9 cellular contexts compared by ENCODE assay signal in genomic region chr6:122033564-122034181, GRCh38.
A peak's percentile ranks its signal among the peaks of the same experiment; 100 is the strongest.
DNase-seq lines count a peak whose midpoint lies in the region; ATAC-seq and TF ChIP-seq lines count a peak whose summit lies in the region.
"Had no signal": no experiment of that assay in that cellular context is flagged by ENCODE, and none has a peak within 500 bp of the region (broad histone marks: within the 10 kb centered on the region; RNA-seq: fewer than 3 reads in every experiment).

No MANE protein-coding gene starts in this region.

- peaks cover 8% of the 10 kb centered on the region; the same call in 2 of the 3 replicates for H3K4me1 Mint-ChIP-seq in GM23338

- no peak overlapping the region for H3K4me2 ChIP-seq in GM23338

- H3K4me1 ChIP-seq in GM23338 (ENCODE audit: insufficient read depth), result peaks cover 8% of the 10 kb centered on the region; the same call in 1 of the 2 replicates

- no peak overlapping the region for H2AFZ ChIP-seq in GM23338

- H3K9me3 Mint-ChIP-seq in GM23338, result peaks cover 3% of the 10 kb centered on the region; the same call in 1 of the 3 replicates

- H3K36me3 ChIP-seq in GM23338 (ENCODE audit: insufficient read depth), result no peaks in the 10 kb centered on the region

- TF ChIP-seq RAD21 in Ishikawa (IDR thresholded peaks at IDR 0.05; ENCODE audit: low read depth), result peak; percentile 88

- intact Hi-C loops in dorsolateral prefrontal cortex (cut with DNase I), result loop anchor here (5.0 to 10.0 kb wide), 2 partner anchors 599 to 601 kb away; partner anchors contain the start of gene GJA1 (in 1 of the 2)

- H3K27me3 Mint-ChIP-seq in GM23338 (ENCODE audit: insufficient read depth, low read depth, poor library complexity), result peaks cover 2% of the 10 kb centered on the region

- no peak overlapping the region for H3K27ac Mint-ChIP-seq in GM23338
- H3K27ac Mint-ChIP-seq: activated naive CD8-positive, alpha-beta T cell had no signal

- peaks cover 8% of the 10 kb centered on the region; the same call in 2 of the 3 replicates for H3K36me3 Mint-ChIP-seq in GM23338 (ENCODE audit: low read depth)
- H3K36me3 Mint-ChIP-seq: activated naive CD8-positive, alpha-beta T cell had no signal

- ATAC-seq in GM23338, result peak; percentile 97

- no peak overlapping the region for H3K4me3 ChIP-seq in GM12875 (ENCODE audit: low read depth, low read length)
- H3K4me3 ChIP-seq in GM23338, result no peak overlapping the region
- H3K4me3 ChIP-seq in dorsolateral prefrontal cortex, result no peak overlapping the region

- no peaks in the 10 kb centered on the region for H3K79me2 ChIP-seq in GM23338 (replicated peaks; ENCODE audit: insufficient read depth)

- H3F3A ChIP-seq in GM23338 (replicated peaks; ENCODE audit: low read depth), result no peaks in the 10 kb centered on the region

- TF ChIP-seq EP300 in Ishikawa (IDR thresholded peaks at IDR 0.05; ENCODE audit: borderline replicate concordance), result no peak

- DNase-seq in GM23338 (ENCODE audit: low spot score) (peak; percentile 88), OCI-M1 (lab: John Stamatoyannopoulos, UW) (peak; percentile 82), dorsolateral prefrontal cortex (no peak), medulla oblongata (ENCODE audit: extremely low spot score) (peak; percentile 68)
- no peak for DNase-seq in stimulated activated CD8-positive, alpha-beta memory T cell treated with anti-CD3 and anti-CD28 coated beads, Interleukin-4, amount 100 ng/mL, for 48 hours
- no peak for DNase-seq in stimulated activated CD4-positive, alpha-beta T cell treated with anti-CD3 and anti-CD28 coated beads, Interleukin-4, amount 100 ng/mL, for 4 hours

- peak; percentile 16; the same call in 1 of the 2 replicates for TF ChIP-seq CTCF in GM12875 (IDR thresholded peaks at IDR 0.05; ENCODE audit: borderline replicate concordance, insufficient read depth, low read depth, low read length)
- TF ChIP-seq CTCF in GM23338 (conservative IDR thresholded peaks at IDR 0.05; ENCODE audit: low read depth in 2 of 2), result peak; percentile 75 to 88
- peak in 55 of 56 donors; percentile 48 to 82 (median 65) for TF ChIP-seq CTCF in dorsolateral prefrontal cortex (IDR thresholded peaks at IDR 0.05 in 54 of 56, conservative IDR thresholded peaks at IDR 0.05 in 2 of 56; ENCODE audit: low read depth in 1 of 56, partially characterized antibody in 56 of 56)

- H3K27ac ChIP-seq in GM23338 (ENCODE audit: low read depth) (no peak overlapping the region), dorsolateral prefrontal cortex (peak overlapping the region in 1 of 59 donors; percentile 14)

- no peak overlapping the region for H3K4me3 Mint-ChIP-seq in GM23338
- H3K4me3 Mint-ChIP-seq: activated naive CD8-positive, alpha-beta T cell had no signal

- no peaks in the 10 kb centered on the region for H4K20me1 ChIP-seq in GM23338 (replicated peaks; ENCODE audit: insufficient read depth)

- H3K27me3 ChIP-seq in GM23338 (ENCODE audit: insufficient read depth) (no peaks in the 10 kb centered on the region), dorsolateral prefrontal cortex (peaks cover 0 to 3% (median 0%) of the 10 kb centered on the region in 45 donors)

- no peaks in the 10 kb centered on the region for H3K9me2 ChIP-seq in GM23338 (ENCODE audit: insufficient read depth)

TF ChIP-seq in GM23338, 12 proteins besides CTCF, POLR2A, EP300 and RAD21 (continues in another document):
- no peak for TF ChIP-seq ZNF114 (CRISPR knock-in tag; IDR thresholded peaks at IDR 0.05)
- TF ChIP-seq NANOG (IDR thresholded peaks at IDR 0.05; ENCODE audit: borderline replicate concordance), result no peak
- TF ChIP-seq JUNB (IDR thresholded peaks at IDR 0.05; ENCODE audit: unreplicated experiment), result no peak
- TF ChIP-seq POLR2AphosphoS5 (IDR thresholded peaks at IDR 0.05; ENCODE audit: low read depth), result no peak
- TF ChIP-seq CREB1 (CRISPR knock-in tag; IDR thresholded peaks at IDR 0.05; ENCODE audit: low read depth), result no peak
- no peak for TF ChIP-seq ETS1 (IDR thresholded peaks at IDR 0.05)
- TF ChIP-seq EZH2phosphoT487 (IDR thresholded peaks at IDR 0.05; ENCODE audit: unreplicated experiment), result no peak
- no peak for TF ChIP-seq EZH2 (IDR thresholded peaks at IDR 0.05; ENCODE audit: low read depth, unreplicated experiment)
- TF ChIP-seq REST (IDR thresholded peaks at IDR 0.05; ENCODE audit: unreplicated experiment), result no peak
- TF ChIP-seq STAT1 (IDR thresholded peaks at IDR 0.05; ENCODE audit: unreplicated experiment), result no peak

TF ChIP-seq in Ishikawa, 13 proteins besides CTCF, POLR2A, EP300 and RAD21:
- TF ChIP-seq TAF1 (IDR thresholded peaks at IDR 0.05; ENCODE audit: low read depth) (no peak), USF1 (IDR thresholded peaks at IDR 0.05) (peak; percentile 27; the same call in 1 of the 2 replicates), REST (IDR thresholded peaks at IDR 0.05; ENCODE audit: low read depth) (no peak), CEBPB (IDR thresholded peaks at IDR 0.05) (peak; percentile 47; the same call in 1 of the 2 replicates), EGR1 (IDR thresholded peaks at IDR 0.05) (no peak), ZBTB7A (IDR thresholded peaks at IDR 0.05; ENCODE audit: low read depth) (no peak)
TF ChIP-seq in Ishikawa: peak in this region for 2.

Comparison
In these comparisons a context has a peak if more than half of its experiments do, and no peak if none do; other contexts are left out.
1. CTCF ChIP-seq: peak in every context shown above with its lines; median percentile 82 in GM23338; 65 in dorsolateral prefrontal cortex; 16 in GM12875.
2. DNase-seq: peak in GM23338 (single experiment), OCI-M1 (single experiment) and medulla oblongata (single experiment); none in dorsolateral prefrontal cortex (0 of 10), stimulated activated CD8-positive, alpha-beta memory T cell treated with anti-CD3 and anti-CD28 coated beads, Interleukin-4, amount 100 ng/mL, for 48 hours (single experiment) and stimulated activated CD4-positive, alpha-beta T cell treated with anti-CD3 and anti-CD28 coated beads, Interleukin-4, amount 100 ng/mL, for 4 hours (0 of 2).